ENCODE assay signal across 1 cellular context in genomic region chr15:81848701-81849100, GRCh38.
TF ChIP-seq lines count a peak whose summit lies in the region.

No MANE protein-coding gene starts in this region.

TF ChIP-seq in K562, 482 proteins besides CTCF, POLR2A, EP300 and RAD21 (continued from another document):
- TF ChIP-seq, protein P1, sequence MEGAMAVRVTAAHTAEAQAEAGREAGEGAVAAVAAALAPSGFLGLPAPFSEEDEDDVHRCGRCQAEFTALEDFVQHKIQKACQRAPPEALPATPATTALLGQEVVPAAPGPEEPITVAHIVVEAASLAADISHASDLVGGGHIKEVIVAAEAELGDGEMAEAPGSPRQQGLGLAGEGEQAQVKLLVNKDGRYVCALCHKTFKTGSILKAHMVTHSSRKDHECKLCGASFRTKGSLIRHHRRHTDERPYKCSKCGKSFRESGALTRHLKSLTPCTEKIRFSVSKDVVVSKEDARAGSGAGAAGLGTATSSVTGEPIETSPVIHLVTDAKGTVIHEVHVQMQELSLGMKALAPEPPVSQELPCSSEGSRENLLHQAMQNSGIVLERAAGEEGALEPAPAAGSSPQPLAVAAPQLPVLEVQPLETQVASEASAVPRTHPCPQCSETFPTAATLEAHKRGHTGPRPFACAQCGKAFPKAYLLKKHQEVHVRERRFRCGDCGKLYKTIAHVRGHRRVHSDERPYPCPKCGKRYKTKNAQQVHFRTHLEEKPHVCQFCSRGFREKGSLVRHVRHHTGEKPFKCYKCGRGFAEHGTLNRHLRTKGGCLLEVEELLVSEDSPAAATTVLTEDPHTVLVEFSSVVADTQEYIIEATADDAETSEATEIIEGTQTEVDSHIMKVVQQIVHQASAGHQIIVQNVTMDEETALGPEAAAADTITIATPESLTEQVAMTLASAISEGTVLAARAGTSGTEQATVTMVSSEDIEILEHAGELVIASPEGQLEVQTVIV (CRISPR knock-in tag; IDR thresholded peaks at IDR 0.05; ENCODE audit: borderline replicate concordance) = no peak
- TF ChIP-seq TRIM24 (IDR thresholded peaks at IDR 0.05) (no peak; a peak in 1 of 4 replicates), ARID1B (IDR thresholded peaks at IDR 0.05) (peak; percentile 57; the same call in 1 of the 2 replicates), TFE3 (CRISPR knock-in tag; IDR thresholded peaks at IDR 0.05) (no peak), TAF1 (IDR thresholded peaks at IDR 0.05; ENCODE audit: control insufficient read depth, extremely low read depth, insufficient read depth, low read length, severe bottlenecking) (no peak), CUX1 (CRISPR knock-in tag; IDR thresholded peaks at IDR 0.05) (no peak), PBX2 (CRISPR knock-in tag; IDR thresholded peaks at IDR 0.05; ENCODE audit: low read depth) (no peak), PBX2 (tag; conservative IDR thresholded peaks at IDR 0.05; ENCODE audit: low read depth) (peak; percentile 69), EGR1 (conservative IDR thresholded peaks at IDR 0.05) (no peak), HMBOX1 (IDR thresholded peaks at IDR 0.05) (peak; percentile 37; the same call in 1 of the 2 replicates), ZSCAN32 (CRISPR knock-in tag; IDR thresholded peaks at IDR 0.05) (0 out of 2 replicates have a peak, but pooled peaks have one; percentile 47), ZNF3 (CRISPR knock-in tag; IDR thresholded peaks at IDR 0.05) (no peak), ZBTB1 (CRISPR knock-in tag; IDR thresholded peaks at IDR 0.05; ENCODE audit: borderline replicate concordance, low read depth) (no peak), CAMTA2 (CRISPR knock-in tag; conservative IDR thresholded peaks at IDR 0.05) (no peak), FUS (optimal IDR thresholded peaks at IDR 0.05; ENCODE audit: low read depth, low read length) (no peak), RNF2 (IDR thresholded peaks at IDR 0.05) (peak; percentile 58; the same call in 1 of the 2 replicates), MTA2 (IDR thresholded peaks at IDR 0.05; ENCODE audit: low read depth) (no peak), ARID2 (IDR thresholded peaks at IDR 0.05) (no peak), USF2 (CRISPR knock-in tag; IDR thresholded peaks at IDR 0.05) (no peak), RCOR1 (IDR thresholded peaks at IDR 0.05; ENCODE audit: borderline replicate concordance in 1 of 2, low read depth in 2 of 2, low read length in 2 of 2) (peak in 1 of 2 experiments; percentile 27; a peak in 1 of 4 replicates), MEF2D (tag; conservative IDR thresholded peaks at IDR 0.05; ENCODE audit: low read depth) (no peak), NR3C1 (CRISPR knock-in tag; IDR thresholded peaks at IDR 0.05) (no peak), ZNF584 (CRISPR knock-in tag; IDR thresholded peaks at IDR 0.05; ENCODE audit: low read depth) (no peak), MEIS2 (IDR thresholded peaks at IDR 0.05; ENCODE audit: partially characterized antibody) (peak; percentile 83), CEBPB (tag; IDR thresholded peaks at IDR 0.05) (0 out of 2 replicates have a peak, but pooled peaks have one; percentile 32), EP400 (IDR thresholded peaks at IDR 0.05) (no peak), ZNF121 (CRISPR knock-in tag; conservative IDR thresholded peaks at IDR 0.05) (no peak), ZNF212 (CRISPR knock-in tag; IDR thresholded peaks at IDR 0.05) (no peak), BDP1 (IDR thresholded peaks at IDR 0.05; ENCODE audit: insufficient read depth, insufficient read length) (no peak), ATF7 (IDR thresholded peaks at IDR 0.05) (peak; percentile 43; the same call in 1 of the 2 replicates), SMARCA4 (IDR thresholded peaks at IDR 0.05) (peak; percentile 23; the same call in 1 of the 2 replicates), CBX5 (IDR thresholded peaks at IDR 0.05; ENCODE audit: borderline replicate concordance, low read depth) (no peak), TCF7 (IDR thresholded peaks at IDR 0.05; ENCODE audit: borderline replicate concordance) (no peak)
- TF ChIP-seq, protein P2, sequence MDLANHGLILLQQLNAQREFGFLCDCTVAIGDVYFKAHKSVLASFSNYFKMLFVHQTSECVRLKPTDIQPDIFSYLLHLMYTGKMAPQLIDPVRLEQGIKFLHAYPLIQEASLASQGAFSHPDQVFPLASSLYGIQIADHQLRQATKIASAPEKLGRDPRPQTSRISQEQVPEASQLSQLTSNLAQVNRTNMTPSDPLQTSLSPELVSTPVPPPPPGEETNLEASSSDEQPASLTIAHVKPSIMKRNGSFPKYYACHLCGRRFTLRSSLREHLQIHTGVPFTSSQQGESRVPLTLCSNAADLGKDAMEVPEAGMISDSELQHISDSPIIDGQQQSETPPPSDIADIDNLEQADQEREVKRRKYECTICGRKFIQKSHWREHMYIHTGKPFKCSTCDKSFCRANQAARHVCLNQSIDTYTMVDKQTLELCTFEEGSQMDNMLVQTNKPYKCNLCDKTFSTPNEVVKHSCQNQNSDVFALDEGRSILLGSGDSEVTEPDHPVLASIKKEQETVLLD (IDR thresholded peaks at IDR 0.05) = no peak
- TF ChIP-seq, protein P3, sequence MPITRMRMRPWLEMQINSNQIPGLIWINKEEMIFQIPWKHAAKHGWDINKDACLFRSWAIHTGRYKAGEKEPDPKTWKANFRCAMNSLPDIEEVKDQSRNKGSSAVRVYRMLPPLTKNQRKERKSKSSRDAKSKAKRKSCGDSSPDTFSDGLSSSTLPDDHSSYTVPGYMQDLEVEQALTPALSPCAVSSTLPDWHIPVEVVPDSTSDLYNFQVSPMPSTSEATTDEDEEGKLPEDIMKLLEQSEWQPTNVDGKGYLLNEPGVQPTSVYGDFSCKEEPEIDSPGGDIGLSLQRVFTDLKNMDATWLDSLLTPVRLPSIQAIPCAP (CRISPR knock-in tag; IDR thresholded peaks at IDR 0.05; ENCODE audit: borderline replicate concordance) = no peak
